ENCODE assay signal across 8 cellular contexts in genomic region chr12:96399919-96400630, GRCh38. TPM values are rescaled to one million over a fixed set of nuclear protein-coding genes. Genes with fewer than 3 reads are reported as not detected.
DNase-seq lines count a peak whose midpoint lies in the region; ATAC-seq and TF ChIP-seq lines count a peak whose summit lies in the region.

TSS of gene CDK17 (minus strand) at chr12:96400439. CDS start at chr12:96334836, 65,603 bp downstream.

- H3F3A ChIP-seq in neural cell (ENCODE audit: insufficient read depth, low read length, poor library complexity, severe bottlenecking) = peaks cover 14% of the 10 kb centered on the region

- H3K27me3 Mint-ChIP-seq in stimulated activated naive CD8-positive, alpha-beta T cell treated with anti-CD3 and anti-CD28 coated beads, Interleukin-15, amount 100 ng/mL, for 72 hours = no peaks in the 10 kb centered on the region

- H3K9ac ChIP-seq in neural cell (ENCODE audit: low read length) = peak within 1 kb of the TSS; percentile 93

- H3K9me3 ChIP-seq in neural cell (ENCODE audit: low read length) = no peaks in the 10 kb centered on the region

- TF ChIP-seq EP300 in neural cell (conservative IDR thresholded peaks at IDR 0.05; ENCODE audit: poor library complexity, severe bottlenecking) = peak; percentile 48

- H3K27ac ChIP-seq in RWPE1 = peak within 1 kb of the TSS; percentile 100
- peak within 1 kb of the TSS; percentile 86 for H3K27ac ChIP-seq in neural cell (ENCODE audit: low read length)

- TF ChIP-seq CTCF in LNCaP clone FGC (IDR thresholded peaks at IDR 0.05; ENCODE audit: control insufficient read depth, extremely low read depth, insufficient read depth) (peak; percentile 61), RWPE1 (conservative IDR thresholded peaks at IDR 0.05; ENCODE audit: low read depth) (peak; percentile 86), fibroblast of the aortic adventitia (IDR thresholded peaks at IDR 0.05; ENCODE audit: insufficient read depth, low read length) (peak; percentile 29), neural cell (IDR thresholded peaks at IDR 0.05; ENCODE audit: poor library complexity, severe bottlenecking) (peak; percentile 59)

- DNase-seq in EL (peak; percentile 84), GOT3 (lab: John Stamatoyannopoulos, UW) (peak; percentile 26), LNCaP clone FGC (ENCODE audit: low read depth) (no peak), RWPE1 (ENCODE audit: low spot score) (peak; percentile 90), fibroblast of the aortic adventitia (ENCODE audit: low read depth) (peak; percentile 87)
- peak; percentile 83 for DNase-seq in activated T-helper 9 cell treated with anti-CD3 and anti-CD28 coated beads, Interleukin-2, amount 50 U/mL, for 16 hours (ENCODE audit: low read depth)
- peak; percentile 88 for DNase-seq in stimulated activated naive CD8-positive, alpha-beta T cell treated with anti-CD3 and anti-CD28 coated beads, Interleukin-15, amount 100 ng/mL, for 72 hours

- peak; percentile 48 for TF ChIP-seq RAD21 in neural cell (conservative IDR thresholded peaks at IDR 0.05)

- H3K27ac Mint-ChIP-seq in stimulated activated naive CD8-positive, alpha-beta T cell treated with anti-CD3 and anti-CD28 coated beads, Interleukin-15, amount 100 ng/mL, for 72 hours = peak within 1 kb of the TSS; percentile 96 to 98

- H3K9me3 Mint-ChIP-seq in stimulated activated naive CD8-positive, alpha-beta T cell treated with anti-CD3 and anti-CD28 coated beads, Interleukin-15, amount 100 ng/mL, for 72 hours = no peaks in the 10 kb centered on the region

- POLR2A ChIA-PET in RWPE1 (lab: Yijun Ruan, JAX; ENCODE audit: low non-redundant PET) = interaction anchor here (1.0 to 1.5 kb wide), 2 partner anchors 84 to 120 kb away, joined by 3 to 5 read pairs; no protein-coding TSS in a partner anchor

- H3K27me3 ChIP-seq in neural cell (ENCODE audit: insufficient read depth, low read depth, low read length) = no peaks in the 10 kb centered on the region

- H3K4me3 ChIP-seq in LNCaP clone FGC (ENCODE audit: low read depth, low read length) (peak within 1 kb of the TSS; percentile 61), fibroblast of the aortic adventitia (ENCODE audit: low read depth, low read length) (peak within 1 kb of the TSS; percentile 91), neural cell (ENCODE audit: low read length) (peak within 1 kb of the TSS; percentile 81)

- peak; percentile 75 for ATAC-seq in stimulated activated naive CD8-positive, alpha-beta T cell treated with anti-CD3 and anti-CD28 coated beads, Interleukin-15, amount 100 ng/mL, for 72 hours

- peaks cover 31% of the 10 kb centered on the region for H3K4me1 Mint-ChIP-seq in stimulated activated naive CD8-positive, alpha-beta T cell treated with anti-CD3 and anti-CD28 coated beads, Interleukin-15, amount 100 ng/mL, for 72 hours

- no peaks in the 10 kb centered on the region for H4K20me1 ChIP-seq in neural cell (ENCODE audit: insufficient read depth)

- H2AFZ ChIP-seq in neural cell (ENCODE audit: low read depth, low read length) = peak within 1 kb of the TSS; percentile 70

- CTCF ChIA-PET in RWPE1 (lab: Yijun Ruan, JAX) = interaction anchor here (0.5 to 1.2 kb wide), 7 partner anchors 16 to 1997 kb away, joined by 3 to 10 read pairs (median 4); no protein-coding TSS in a partner anchor

- peak within 1 kb of the TSS; percentile 90 for H3K4me3 Mint-ChIP-seq in stimulated activated naive CD8-positive, alpha-beta T cell treated with anti-CD3 and anti-CD28 coated beads, Interleukin-15, amount 100 ng/mL, for 72 hours

- peaks cover 41% of the 10 kb centered on the region for H3K79me2 ChIP-seq in neural cell (replicated peaks; ENCODE audit: insufficient read depth, low read length)

- no peaks in the 10 kb centered on the region for H3K36me3 ChIP-seq in neural cell (ENCODE audit: insufficient read depth, low read length)

- no peaks in the 10 kb centered on the region for H3K9me2 ChIP-seq in neural cell (ENCODE audit: insufficient read depth, low read length)

- no peak within 1 kb of the TSS for H3K4me2 ChIP-seq in neural cell (ENCODE audit: low read length)

TF ChIP-seq in neural cell, 6 proteins besides CTCF, POLR2A, EP300 and RAD21:
- TF ChIP-seq POLR2AphosphoS5 (IDR thresholded peaks at IDR 0.05) (peak; percentile 81), SMC3 (conservative IDR thresholded peaks at IDR 0.05; ENCODE audit: poor library complexity) (no peak), TAF1 (IDR thresholded peaks at IDR 0.05; ENCODE audit: low read depth) (peak; percentile 57), EZH2 (IDR thresholded peaks at IDR 0.05; ENCODE audit: borderline replicate concordance, insufficient read depth, low read length, poor library complexity, severe bottlenecking) (no peak), MXI1 (conservative IDR thresholded peaks at IDR 0.05; ENCODE audit: poor library complexity, severe bottlenecking) (no peak)
- TF ChIP-seq, protein P1, sequence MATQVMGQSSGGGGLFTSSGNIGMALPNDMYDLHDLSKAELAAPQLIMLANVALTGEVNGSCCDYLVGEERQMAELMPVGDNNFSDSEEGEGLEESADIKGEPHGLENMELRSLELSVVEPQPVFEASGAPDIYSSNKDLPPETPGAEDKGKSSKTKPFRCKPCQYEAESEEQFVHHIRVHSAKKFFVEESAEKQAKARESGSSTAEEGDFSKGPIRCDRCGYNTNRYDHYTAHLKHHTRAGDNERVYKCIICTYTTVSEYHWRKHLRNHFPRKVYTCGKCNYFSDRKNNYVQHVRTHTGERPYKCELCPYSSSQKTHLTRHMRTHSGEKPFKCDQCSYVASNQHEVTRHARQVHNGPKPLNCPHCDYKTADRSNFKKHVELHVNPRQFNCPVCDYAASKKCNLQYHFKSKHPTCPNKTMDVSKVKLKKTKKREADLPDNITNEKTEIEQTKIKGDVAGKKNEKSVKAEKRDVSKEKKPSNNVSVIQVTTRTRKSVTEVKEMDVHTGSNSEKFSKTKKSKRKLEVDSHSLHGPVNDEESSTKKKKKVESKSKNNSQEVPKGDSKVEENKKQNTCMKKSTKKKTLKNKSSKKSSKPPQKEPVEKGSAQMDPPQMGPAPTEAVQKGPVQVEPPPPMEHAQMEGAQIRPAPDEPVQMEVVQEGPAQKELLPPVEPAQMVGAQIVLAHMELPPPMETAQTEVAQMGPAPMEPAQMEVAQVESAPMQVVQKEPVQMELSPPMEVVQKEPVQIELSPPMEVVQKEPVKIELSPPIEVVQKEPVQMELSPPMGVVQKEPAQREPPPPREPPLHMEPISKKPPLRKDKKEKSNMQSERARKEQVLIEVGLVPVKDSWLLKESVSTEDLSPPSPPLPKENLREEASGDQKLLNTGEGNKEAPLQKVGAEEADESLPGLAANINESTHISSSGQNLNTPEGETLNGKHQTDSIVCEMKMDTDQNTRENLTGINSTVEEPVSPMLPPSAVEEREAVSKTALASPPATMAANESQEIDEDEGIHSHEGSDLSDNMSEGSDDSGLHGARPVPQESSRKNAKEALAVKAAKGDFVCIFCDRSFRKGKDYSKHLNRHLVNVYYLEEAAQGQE (IDR thresholded peaks at IDR 0.05; ENCODE audit: borderline replicate concordance) = peak; percentile 68

RNA-seq across cellular contexts. Expression of gene CDK17, which starts in this region (rescaled TPM):
- 33.4 and 49.1 TPM in 2 replicates for total RNA-seq in fibroblast of the aortic adventitia (ENCODE audit: low replicate concordance)
- 119 and 133 TPM in 2 replicates for polyA plus RNA-seq in neural cell
- 224 and 237 TPM in 2 replicates for polyA minus RNA-seq in neural cell

Comparison
In these comparisons a context has a peak if more than half of its experiments do, and no peak if none do; other contexts are left out.
1. CTCF ChIP-seq: peak in every context shown above with its lines; median percentile 86 in RWPE1; 61 in LNCaP clone FGC; 59 in neural cell; 29 in fibroblast of the aortic adventitia.